ENCODE assay signal across 8 cellular contexts in genomic region chr5:177476531-177477233, GRCh38. TPM values are rescaled to one million over a fixed set of nuclear protein-coding genes. Genes with fewer than 3 reads are reported as not detected.
DNase-seq lines count a peak whose midpoint lies in the region; TF ChIP-seq lines count a peak whose summit lies in the region.
"Had no signal": no experiment of that assay in that cellular context is flagged by ENCODE, and none has a peak within 500 bp of the region (broad histone marks: within the 10 kb centered on the region; RNA-seq: fewer than 3 reads in every experiment).

No MANE protein-coding gene starts in this region.

- TF ChIP-seq CTCF in fibroblast of villous mesenchyme (IDR thresholded peaks at IDR 0.05; ENCODE audit: insufficient read depth, low read depth, low read length), result no peak

- H3K27ac ChIP-seq in SJSA1, result no peak overlapping the region

- DNase-seq in A172 (ENCODE audit: low spot score) (peak; percentile 61), SJSA1 (ENCODE audit: low read depth in 1 of 2, low spot score in 2 of 2) (peak; percentile 77 to 95), fibroblast of villous mesenchyme (ENCODE audit: low read depth) (peak; percentile 91), T1000 (lab: John Stamatoyannopoulos, UW) (no peak), SHP77 treated with DMSO at 0.1 percent for 48 hours (lab: John Stamatoyannopoulos, UW) (no peak), activated gamma-delta T cell treated with Interleukin-2 at 50 U/mL for 16 hours (no peak)
- DNase-seq: effector CD4-positive, alpha-beta T cell; kidney glomerular epithelial cell had no signal

- H3K9me3 ChIP-seq in SJSA1 (replicated peaks), result no peaks in the 10 kb centered on the region

- peaks cover 36% of the 10 kb centered on the region for H3K4me1 ChIP-seq in SJSA1 (replicated peaks)

- H3K27me3 ChIP-seq in SJSA1 (replicated peaks), result no peaks in the 10 kb centered on the region

- peaks cover 48% of the 10 kb centered on the region for H3K36me3 ChIP-seq in SJSA1

- H3K4me3 ChIP-seq in SJSA1 (no peak overlapping the region), fibroblast of villous mesenchyme (ENCODE audit: low read depth, low read length) (no peak overlapping the region)

RNA-seq across cellular contexts. Expression of gene DBN1, which starts 3.2 kb away (rescaled TPM):
- total RNA-seq in A172 (2014; rRNA removed; shearing (Covaris generic)), result 343 and 354 TPM in 2 replicates
- 147 and 149 TPM in 2 replicates for total RNA-seq in SJSA1 (2014; rRNA removed; shearing (Covaris generic))
- total RNA-seq in fibroblast of villous mesenchyme, result 201 and 214 TPM in 2 replicates

RNA-seq across cellular contexts. Expression of gene PDLIM7, which starts 20.7 kb away (rescaled TPM):
- 189 and 215 TPM in 2 replicates for total RNA-seq in A172 (2014; rRNA removed; shearing (Covaris generic))
- 175 and 274 TPM in 2 replicates for total RNA-seq in SJSA1 (2014; rRNA removed; shearing (Covaris generic))
- total RNA-seq in fibroblast of villous mesenchyme, result 283 and 383 TPM in 2 replicates

RNA-seq across cellular contexts. Expression of gene PRR7, which starts 30.1 kb away (rescaled TPM):
- 58.8 and 72.4 TPM in 2 replicates for total RNA-seq in A172 (2014; rRNA removed; shearing (Covaris generic))
- total RNA-seq in SJSA1 (2014; rRNA removed; shearing (Covaris generic)), result 7.4 and 12.6 TPM in 2 replicates
- total RNA-seq in fibroblast of villous mesenchyme, result 4.5 and 4.7 TPM in 2 replicates

RNA-seq across cellular contexts. Expression of gene DOK3, which starts 32.9 kb away (rescaled TPM):
- total RNA-seq in A172 (2014; rRNA removed; shearing (Covaris generic)), result 0.19 and 1.7 TPM in 2 replicates
- total RNA-seq in SJSA1 (2014; rRNA removed; shearing (Covaris generic)), result 1.8 and 4.2 TPM in 2 replicates
- 2.6 TPM in 2 replicates for total RNA-seq in fibroblast of villous mesenchyme

RNA-seq across cellular contexts. Expression of gene DDX41, which starts 40.1 kb away (rescaled TPM):
- 153 and 154 TPM in 2 replicates for total RNA-seq in A172 (2014; rRNA removed; shearing (Covaris generic))
- total RNA-seq in SJSA1 (2014; rRNA removed; shearing (Covaris generic)), result 131 and 150 TPM in 2 replicates
- total RNA-seq in fibroblast of villous mesenchyme, result 56.0 and 56.1 TPM in 2 replicates

Comparison
In these comparisons a context has a peak if more than half of its experiments do, and no peak if none do; other contexts are left out.
1. DNase-seq: peak in A172 (single experiment), SJSA1 (2 of 2) and fibroblast of villous mesenchyme (single experiment); none in T1000 (single experiment), SHP77 treated with DMSO at 0.1 percent for 48 hours (single experiment) and activated gamma-delta T cell treated with Interleukin-2 at 50 U/mL for 16 hours (single experiment).